ENCODE assay signal across 1 cellular context in the genomic region with DNA sequence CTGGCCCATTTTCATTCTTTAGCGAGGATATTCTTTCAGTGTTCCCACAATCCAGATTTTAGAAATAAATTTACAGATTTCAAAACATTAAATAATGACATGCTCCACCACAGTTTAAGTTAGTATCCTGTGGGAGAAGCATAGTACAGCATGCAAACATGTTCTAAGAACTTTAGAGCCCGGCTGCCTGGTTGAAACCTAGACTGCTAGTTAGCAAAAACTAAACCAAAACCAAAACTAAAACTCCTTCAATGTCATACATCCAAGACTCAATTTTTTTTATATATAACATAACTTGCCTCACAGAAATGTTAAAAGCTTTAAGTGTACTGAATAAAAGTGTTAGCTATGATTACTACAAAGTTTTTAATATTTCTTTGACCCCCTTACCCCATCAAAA.
TF ChIP-seq lines count a peak whose summit lies in the region.

No MANE protein-coding gene starts in this region.

TF ChIP-seq in SK-N-SH, 30 proteins besides CTCF, POLR2A, EP300 and RAD21:
- TF ChIP-seq FOSL2 (IDR thresholded peaks at IDR 0.05; ENCODE audit: borderline replicate concordance, low read depth) (no peak), RFX5 (IDR thresholded peaks at IDR 0.05; ENCODE audit: low read length) (no peak), TAF1 (IDR thresholded peaks at IDR 0.05; ENCODE audit: borderline replicate concordance, low read depth, low read length) (no peak)
